Comparison of ENCODE assay signal across 13 cellular contexts in the genomic region with DNA sequence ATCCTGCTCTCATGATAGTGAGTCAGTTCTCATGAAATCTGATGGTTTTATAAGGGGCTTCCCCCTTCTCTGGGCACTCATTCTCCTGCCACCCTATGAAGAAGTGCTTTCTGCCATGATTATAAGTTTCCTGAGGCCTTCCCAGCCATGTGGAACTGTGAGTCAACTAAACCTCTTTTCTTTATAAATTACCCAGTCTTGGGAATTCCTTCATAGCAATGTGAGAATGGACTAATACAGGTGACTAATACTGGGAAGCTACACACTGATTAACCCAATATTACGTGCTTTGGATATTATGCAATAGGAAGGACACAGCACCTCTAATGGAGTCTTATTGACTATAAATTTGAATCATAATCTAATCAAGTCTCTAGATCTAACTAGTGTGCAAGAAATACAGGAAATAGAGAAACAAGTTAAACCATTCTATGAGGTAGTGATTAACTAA.
A peak's percentile ranks its signal among the peaks of the same experiment; 100 is the strongest.
DNase-seq lines count a peak whose midpoint lies in the region; ATAC-seq and TF ChIP-seq lines count a peak whose summit lies in the region.
"Had no signal": no experiment of that assay in that cellular context is flagged by ENCODE, and none has a peak within 500 bp of the region (broad histone marks: within the 10 kb centered on the region; RNA-seq: fewer than 3 reads in every experiment).

No MANE protein-coding gene starts in this region.

- peaks cover 33% of the 10 kb centered on the region for H3F3A ChIP-seq in PC-9 (ENCODE audit: insufficient read depth, low read depth)

- WGBS in gastroesophageal sphincter (ENCODE audit: low coverage in 1 of 2), 2 donors = 17 to 100% methylated on average over 1 of the region's 1 CpG

- TF ChIP-seq CTCF in PC-9 (conservative IDR thresholded peaks at IDR 0.05) (no peak), osteocyte (IDR thresholded peaks at IDR 0.05) (no peak), gastroesophageal sphincter (IDR thresholded peaks at IDR 0.05) (no peak)

- peaks cover 41% of the 10 kb centered on the region for H3K4me1 Mint-ChIP-seq in osteocyte (ENCODE audit: unreplicated experiment)
- H3K4me1 Mint-ChIP-seq: CD4-positive, alpha-beta memory T cell had no signal

- no peaks in the 10 kb centered on the region for H3K36me3 ChIP-seq in PC-9 (ENCODE audit: low read depth)
- no peaks in the 10 kb centered on the region for H3K36me3 ChIP-seq in gastroesophageal sphincter

- no peaks in the 10 kb centered on the region for H3K36me3 Mint-ChIP-seq in osteocyte (ENCODE audit: unreplicated experiment)
- H3K36me3 Mint-ChIP-seq: CD4-positive, alpha-beta memory T cell had no signal

- no peaks in the 10 kb centered on the region for H3K27me3 Mint-ChIP-seq in osteocyte (ENCODE audit: unreplicated experiment)

- DNase-seq in EL (peak; percentile 82), PC-9 (peak; percentile 20 to 97), epithelial cell of prostate (ENCODE audit: low read depth, low spot score) (peak; percentile 98), osteocyte (ENCODE audit: extremely low spot score, unreplicated experiment) (no peak), caudate nucleus (lab: John Stamatoyannopoulos, UW) (no peak)
- DNase-seq in central memory CD4-positive, alpha-beta T cell = no peak
- DNase-seq: activated naive CD4-positive, alpha-beta T cell treated with anti-CD3 and anti-CD28 coated beads for 36 hours; CD4-positive, alpha-beta memory T cell; NCI-H1694 treated with DMSO at 0.1 percent for 48 hours; SHP77 treated with DMSO at 0.1 percent for 48 hours had no signal

- peak overlapping the region; percentile 98 for H3K27ac ChIP-seq in PC-9
- H3K27ac ChIP-seq in epithelial cell of prostate = peak overlapping the region; percentile 98
- no peak overlapping the region for H3K27ac ChIP-seq in caudate nucleus (ENCODE audit: low read depth, low read length)
- no peak overlapping the region for H3K27ac ChIP-seq in gastroesophageal sphincter

- H3K4me3 ChIP-seq in PC-9 (peak overlapping the region; percentile 3; the same call in 1 of the 2 replicates), gastroesophageal sphincter (no peak overlapping the region)

- H3K9me3 ChIP-seq in PC-9 (ENCODE audit: insufficient read depth, low read depth) = peaks cover 8% of the 10 kb centered on the region
- no peaks in the 10 kb centered on the region for H3K9me3 ChIP-seq in gastroesophageal sphincter

- no peaks in the 10 kb centered on the region for H4K20me1 ChIP-seq in PC-9 (ENCODE audit: insufficient read depth)

- peak overlapping the region; percentile 79 for H3K27ac Mint-ChIP-seq in osteocyte (ENCODE audit: unreplicated experiment)
- H3K27ac Mint-ChIP-seq: activated naive CD4-positive, alpha-beta T cell treated with anti-CD3 and anti-CD28 coated beads for 36 hours; CD4-positive, alpha-beta memory T cell; stimulated activated naive CD8-positive, alpha-beta T cell treated with anti-CD3 and anti-CD28 coated beads, Interleukin-15, Interleukin-2, amounts not matched to agents 100 ng/mL and 50 ng/mL, for 24 hours had no signal

- no peak for TF ChIP-seq POLR2A in gastroesophageal sphincter (IDR thresholded peaks at IDR 0.05)

- no peaks in the 10 kb centered on the region for H3K9me3 Mint-ChIP-seq in osteocyte (ENCODE audit: unreplicated experiment)
- H3K9me3 Mint-ChIP-seq: activated naive CD4-positive, alpha-beta T cell treated with anti-CD3 and anti-CD28 coated beads for 36 hours had no signal

- H3K79me2 ChIP-seq in PC-9 (ENCODE audit: low read depth) = no peaks in the 10 kb centered on the region

- POLR2A ChIA-PET in PC-9 (lab: Charles Lee; ENCODE audit: unreplicated experiment) = interaction anchor here (0.6 kb wide), 1 partner anchor 15 kb away, joined by 4 read pairs; no protein-coding TSS in a partner anchor

- H3K27me3 ChIP-seq in PC-9 (ENCODE audit: insufficient read depth, low read depth) (no peaks in the 10 kb centered on the region), gastroesophageal sphincter (no peaks in the 10 kb centered on the region)

- CTCF ChIA-PET in PC-9 (lab: Charles Lee) = no interaction called here

- peak overlapping the region; percentile 44; the same call in 1 of the 2 replicates for H2AFZ ChIP-seq in PC-9

- H3K4me3 Mint-ChIP-seq in osteocyte (ENCODE audit: unreplicated experiment) = no peak overlapping the region
- H3K4me3 Mint-ChIP-seq: activated naive CD4-positive, alpha-beta T cell treated with anti-CD3 and anti-CD28 coated beads for 36 hours; CD4-positive, alpha-beta memory T cell; stimulated activated naive CD8-positive, alpha-beta T cell treated with anti-CD3 and anti-CD28 coated beads, Interleukin-15, Interleukin-2, amounts not matched to agents 100 ng/mL and 50 ng/mL, for 24 hours had no signal

- no peak for TF ChIP-seq EP300 in gastroesophageal sphincter (IDR thresholded peaks at IDR 0.05)

- ATAC-seq in HG02571 (IDR thresholded peaks at IDR 0.05; ENCODE audit: unreplicated experiment) (no peak), gastroesophageal sphincter (no peak)

- peak overlapping the region; percentile 66 for H3K4me2 ChIP-seq in PC-9

- no TSS peak for BruUV-seq in PC-9 (replicated peaks; lab: Mats Ljungman, UMichigan)

- no peaks in the 10 kb centered on the region for H3K9me2 ChIP-seq in PC-9 (ENCODE audit: insufficient read depth)

- H3K4me1 ChIP-seq in PC-9 (replicated peaks; ENCODE audit: insufficient read depth) (peaks cover 39% of the 10 kb centered on the region), gastroesophageal sphincter (no peaks in the 10 kb centered on the region)

- intact Hi-C loops in PC-9 (cut with micrococcal nuclease; ENCODE audit: unreplicated experiment) = loop anchor here (1.0 to 5.0 kb wide), 6 partner anchors 31 to 1837 kb away; a partner anchor contains a TSS

Comparison
In these comparisons a context has a peak if more than half of its experiments do, and no peak if none do; other contexts are left out.
1. DNase-seq: peak in EL (single experiment), PC-9 (2 of 2) and epithelial cell of prostate (single experiment); none in osteocyte (single experiment), caudate nucleus (0 of 61) and central memory CD4-positive, alpha-beta T cell (single experiment).
2. H3K27ac ChIP-seq: peak in PC-9 (single experiment) and epithelial cell of prostate (single experiment); none in caudate nucleus (single experiment) and gastroesophageal sphincter (0 of 4).